In the genomic region with DNA sequence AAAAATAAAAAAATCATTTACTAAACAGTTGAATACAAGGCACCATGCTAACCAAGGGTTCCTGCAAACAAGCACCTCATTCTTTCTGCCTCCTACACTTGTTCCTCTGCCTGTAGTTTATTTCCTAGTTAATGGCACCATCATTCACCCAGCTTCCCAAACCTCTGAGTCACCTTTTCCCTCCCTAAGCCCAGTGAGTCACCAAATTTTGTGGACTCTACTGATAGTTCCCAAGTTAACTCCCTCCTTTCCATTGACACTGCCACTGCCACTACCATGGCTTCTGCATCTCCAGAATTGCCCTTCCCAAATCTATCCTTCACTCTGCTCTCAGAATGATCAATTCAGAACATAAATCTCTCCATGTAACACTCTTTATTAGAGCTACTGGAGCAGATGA, we compare ENCODE assay signal across 1 cellular context.
TF ChIP-seq lines count a peak whose summit lies in the region.

No MANE protein-coding gene starts in this region.

TF ChIP-seq in HEK293, 187 proteins besides CTCF, POLR2A, EP300 and RAD21 (continued from another document and continues in another):
- TF ChIP-seq, protein P1, sequence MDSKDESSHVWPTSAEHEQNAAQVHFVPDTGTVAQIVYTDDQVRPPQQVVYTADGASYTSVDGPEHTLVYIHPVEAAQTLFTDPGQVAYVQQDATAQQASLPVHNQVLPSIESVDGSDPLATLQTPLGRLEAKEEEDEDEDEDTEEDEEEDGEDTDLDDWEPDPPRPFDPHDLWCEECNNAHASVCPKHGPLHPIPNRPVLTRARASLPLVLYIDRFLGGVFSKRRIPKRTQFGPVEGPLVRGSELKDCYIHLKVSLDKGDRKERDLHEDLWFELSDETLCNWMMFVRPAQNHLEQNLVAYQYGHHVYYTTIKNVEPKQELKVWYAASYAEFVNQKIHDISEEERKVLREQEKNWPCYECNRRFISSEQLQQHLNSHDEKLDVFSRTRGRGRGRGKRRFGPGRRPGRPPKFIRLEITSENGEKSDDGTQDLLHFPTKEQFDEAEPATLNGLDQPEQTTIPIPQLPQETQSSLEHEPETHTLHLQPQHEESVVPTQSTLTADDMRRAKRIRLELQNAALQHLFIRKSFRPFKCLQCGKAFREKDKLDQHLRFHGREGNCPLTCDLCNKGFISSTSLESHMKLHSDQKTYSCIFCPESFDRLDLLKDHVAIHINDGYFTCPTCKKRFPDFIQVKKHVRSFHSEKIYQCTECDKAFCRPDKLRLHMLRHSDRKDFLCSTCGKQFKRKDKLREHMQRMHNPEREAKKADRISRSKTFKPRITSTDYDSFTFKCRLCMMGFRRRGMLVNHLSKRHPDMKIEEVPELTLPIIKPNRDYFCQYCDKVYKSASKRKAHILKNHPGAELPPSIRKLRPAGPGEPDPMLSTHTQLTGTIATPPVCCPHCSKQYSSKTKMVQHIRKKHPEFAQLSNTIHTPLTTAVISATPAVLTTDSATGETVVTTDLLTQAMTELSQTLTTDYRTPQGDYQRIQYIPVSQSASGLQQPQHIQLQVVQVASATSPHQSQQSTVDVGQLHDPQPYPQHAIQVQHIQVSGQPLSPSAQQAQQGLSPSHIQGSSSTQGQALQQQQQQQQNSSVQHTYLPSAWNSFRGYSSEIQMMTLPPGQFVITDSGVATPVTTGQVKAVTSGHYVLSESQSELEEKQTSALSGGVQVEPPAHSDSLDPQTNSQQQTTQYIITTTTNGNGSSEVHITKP (tag by site-specific recombination; IDR thresholded peaks at IDR 0.05): peak; percentile 17; the same call in 1 of the 2 replicates
- no peak for TF ChIP-seq ZNF266 (tag by site-specific recombination; IDR thresholded peaks at IDR 0.05; ENCODE audit: low read depth)
- TF ChIP-seq IKZF3 (tag by site-specific recombination; IDR thresholded peaks at IDR 0.05): no peak
- no peak for TF ChIP-seq ZIC2 (tag by site-specific recombination; IDR thresholded peaks at IDR 0.05)
- peak; percentile 40 for TF ChIP-seq ZNF398 (tag by site-specific recombination; IDR thresholded peaks at IDR 0.05)
- TF ChIP-seq, protein P2, sequence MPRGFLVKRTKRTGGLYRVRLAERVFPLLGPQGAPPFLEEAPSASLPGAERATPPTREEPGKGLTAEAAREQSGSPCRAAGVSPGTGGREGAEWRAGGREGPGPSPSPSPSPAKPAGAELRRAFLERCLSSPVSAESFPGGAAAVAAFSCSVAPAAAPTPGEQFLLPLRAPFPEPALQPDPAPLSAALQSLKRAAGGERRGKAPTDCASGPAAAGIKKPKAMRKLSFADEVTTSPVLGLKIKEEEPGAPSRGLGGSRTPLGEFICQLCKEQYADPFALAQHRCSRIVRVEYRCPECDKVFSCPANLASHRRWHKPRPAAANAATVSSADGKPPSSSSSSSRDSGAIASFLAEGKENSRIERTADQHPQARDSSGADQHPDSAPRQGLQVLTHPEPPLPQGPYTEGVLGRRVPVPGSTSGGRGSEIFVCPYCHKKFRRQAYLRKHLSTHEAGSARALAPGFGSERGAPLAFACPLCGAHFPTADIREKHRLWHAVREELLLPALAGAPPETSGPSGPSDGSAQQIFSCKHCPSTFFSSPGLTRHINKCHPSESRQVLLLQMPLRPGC (tag by site-specific recombination; IDR thresholded peaks at IDR 0.05): no peak
- no peak for TF ChIP-seq ZNF670 (tag by site-specific recombination; IDR thresholded peaks at IDR 0.05; ENCODE audit: low read depth)
- TF ChIP-seq ZNF48 (tag by site-specific recombination; IDR thresholded peaks at IDR 0.05): no peak
- no peak for TF ChIP-seq ZNF132 (tag by site-specific recombination; IDR thresholded peaks at IDR 0.05; ENCODE audit: borderline replicate concordance)
- TF ChIP-seq, protein P3, sequence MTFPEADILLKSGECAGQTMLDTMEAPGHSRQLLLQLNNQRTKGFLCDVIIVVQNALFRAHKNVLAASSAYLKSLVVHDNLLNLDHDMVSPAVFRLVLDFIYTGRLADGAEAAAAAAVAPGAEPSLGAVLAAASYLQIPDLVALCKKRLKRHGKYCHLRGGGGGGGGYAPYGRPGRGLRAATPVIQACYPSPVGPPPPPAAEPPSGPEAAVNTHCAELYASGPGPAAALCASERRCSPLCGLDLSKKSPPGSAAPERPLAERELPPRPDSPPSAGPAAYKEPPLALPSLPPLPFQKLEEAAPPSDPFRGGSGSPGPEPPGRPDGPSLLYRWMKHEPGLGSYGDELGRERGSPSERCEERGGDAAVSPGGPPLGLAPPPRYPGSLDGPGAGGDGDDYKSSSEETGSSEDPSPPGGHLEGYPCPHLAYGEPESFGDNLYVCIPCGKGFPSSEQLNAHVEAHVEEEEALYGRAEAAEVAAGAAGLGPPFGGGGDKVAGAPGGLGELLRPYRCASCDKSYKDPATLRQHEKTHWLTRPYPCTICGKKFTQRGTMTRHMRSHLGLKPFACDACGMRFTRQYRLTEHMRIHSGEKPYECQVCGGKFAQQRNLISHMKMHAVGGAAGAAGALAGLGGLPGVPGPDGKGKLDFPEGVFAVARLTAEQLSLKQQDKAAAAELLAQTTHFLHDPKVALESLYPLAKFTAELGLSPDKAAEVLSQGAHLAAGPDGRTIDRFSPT (tag by site-specific recombination; IDR thresholded peaks at IDR 0.05): peak; percentile 58; the same call in 1 of the 2 replicates
- TF ChIP-seq ZNF324 (tag by site-specific recombination; IDR thresholded peaks at IDR 0.05): 0 out of 2 replicates have a peak, but pooled peaks have one; percentile 46
- TF ChIP-seq EGR2 (tag by site-specific recombination; IDR thresholded peaks at IDR 0.05; ENCODE audit: low read depth): no peak
- TF ChIP-seq SP7 (tag by site-specific recombination; IDR thresholded peaks at IDR 0.05): peak; percentile 79
- TF ChIP-seq RBAK (tag by site-specific recombination; IDR thresholded peaks at IDR 0.05): no peak
- no peak for TF ChIP-seq ZNF501 (tag by site-specific recombination; IDR thresholded peaks at IDR 0.05)
- 0 out of 2 replicates have a peak, but pooled peaks have one; percentile 23 for TF ChIP-seq PATZ1 (tag by site-specific recombination; IDR thresholded peaks at IDR 0.05)
- peak; percentile 31; the same call in 1 of the 2 replicates for TF ChIP-seq GLIS1 (tag by site-specific recombination; IDR thresholded peaks at IDR 0.05)
- TF ChIP-seq ZNF211 (tag by site-specific recombination; IDR thresholded peaks at IDR 0.05; ENCODE audit: low read depth): no peak
- peak; percentile 65 for TF ChIP-seq WT1 (tag by site-specific recombination; IDR thresholded peaks at IDR 0.05)
- TF ChIP-seq ZXDB (tag by site-specific recombination; IDR thresholded peaks at IDR 0.05): no peak
- TF ChIP-seq ZBTB21 (tag by site-specific recombination; IDR thresholded peaks at IDR 0.05): peak; percentile 31; the same call in 1 of the 2 replicates
- TF ChIP-seq, protein P4, sequence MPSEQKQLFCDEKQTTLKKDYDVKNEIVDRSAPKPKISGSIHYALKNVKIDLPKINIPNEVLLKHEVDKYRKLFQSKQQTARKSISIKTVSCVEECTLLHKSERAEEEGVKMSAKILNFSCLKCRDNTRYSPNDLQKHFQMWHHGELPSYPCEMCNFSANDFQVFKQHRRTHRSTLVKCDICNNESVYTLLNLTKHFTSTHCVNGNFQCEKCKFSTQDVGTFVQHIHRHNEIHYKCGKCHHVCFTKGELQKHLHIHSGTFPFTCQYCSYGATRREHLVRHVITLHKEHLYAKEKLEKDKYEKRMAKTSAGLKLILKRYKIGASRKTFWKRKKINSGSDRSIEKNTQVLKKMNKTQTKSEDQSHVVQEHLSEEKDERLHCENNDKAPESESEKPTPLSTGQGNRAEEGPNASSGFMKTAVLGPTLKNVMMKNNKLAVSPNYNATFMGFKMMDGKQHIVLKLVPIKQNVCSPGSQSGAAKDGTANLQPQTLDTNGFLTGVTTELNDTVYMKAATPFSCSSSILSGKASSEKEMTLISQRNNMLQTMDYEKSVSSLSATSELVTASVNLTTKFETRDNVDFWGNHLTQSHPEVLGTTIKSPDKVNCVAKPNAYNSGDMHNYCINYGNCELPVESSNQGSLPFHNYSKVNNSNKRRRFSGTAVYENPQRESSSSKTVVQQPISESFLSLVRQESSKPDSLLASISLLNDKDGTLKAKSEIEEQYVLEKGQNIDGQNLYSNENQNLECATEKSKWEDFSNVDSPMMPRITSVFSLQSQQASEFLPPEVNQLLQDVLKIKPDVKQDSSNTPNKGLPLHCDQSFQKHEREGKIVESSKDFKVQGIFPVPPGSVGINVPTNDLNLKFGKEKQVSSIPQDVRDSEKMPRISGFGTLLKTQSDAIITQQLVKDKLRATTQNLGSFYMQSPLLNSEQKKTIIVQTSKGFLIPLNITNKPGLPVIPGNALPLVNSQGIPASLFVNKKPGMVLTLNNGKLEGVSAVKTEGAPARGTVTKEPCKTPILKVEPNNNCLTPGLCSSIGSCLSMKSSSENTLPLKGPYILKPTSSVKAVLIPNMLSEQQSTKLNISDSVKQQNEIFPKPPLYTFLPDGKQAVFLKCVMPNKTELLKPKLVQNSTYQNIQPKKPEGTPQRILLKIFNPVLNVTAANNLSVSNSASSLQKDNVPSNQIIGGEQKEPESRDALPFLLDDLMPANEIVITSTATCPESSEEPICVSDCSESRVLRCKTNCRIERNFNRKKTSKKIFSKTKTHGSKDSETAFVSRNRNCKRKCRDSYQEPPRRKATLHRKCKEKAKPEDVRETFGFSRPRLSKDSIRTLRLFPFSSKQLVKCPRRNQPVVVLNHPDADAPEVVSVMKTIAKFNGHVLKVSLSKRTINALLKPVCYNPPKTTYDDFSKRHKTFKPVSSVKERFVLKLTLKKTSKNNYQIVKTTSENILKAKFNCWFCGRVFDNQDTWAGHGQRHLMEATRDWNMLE (tag by site-specific recombination; conservative IDR thresholded peaks at IDR 0.05; ENCODE audit: low read depth): 0 out of 2 replicates have a peak, but pooled peaks have one; percentile 43
- no peak for TF ChIP-seq ZNF121 (tag by site-specific recombination; IDR thresholded peaks at IDR 0.05)
- TF ChIP-seq ZNF138 (tag by site-specific recombination; IDR thresholded peaks at IDR 0.05; ENCODE audit: borderline replicate concordance): no peak
- peak; percentile 53 for TF ChIP-seq KLF8 (tag by site-specific recombination; IDR thresholded peaks at IDR 0.05)
- TF ChIP-seq ZNF19 (tag by site-specific recombination; IDR thresholded peaks at IDR 0.05; ENCODE audit: low read depth): no peak
- no peak for TF ChIP-seq KLF10 (tag by site-specific recombination; IDR thresholded peaks at IDR 0.05)
- TF ChIP-seq, protein P5, sequence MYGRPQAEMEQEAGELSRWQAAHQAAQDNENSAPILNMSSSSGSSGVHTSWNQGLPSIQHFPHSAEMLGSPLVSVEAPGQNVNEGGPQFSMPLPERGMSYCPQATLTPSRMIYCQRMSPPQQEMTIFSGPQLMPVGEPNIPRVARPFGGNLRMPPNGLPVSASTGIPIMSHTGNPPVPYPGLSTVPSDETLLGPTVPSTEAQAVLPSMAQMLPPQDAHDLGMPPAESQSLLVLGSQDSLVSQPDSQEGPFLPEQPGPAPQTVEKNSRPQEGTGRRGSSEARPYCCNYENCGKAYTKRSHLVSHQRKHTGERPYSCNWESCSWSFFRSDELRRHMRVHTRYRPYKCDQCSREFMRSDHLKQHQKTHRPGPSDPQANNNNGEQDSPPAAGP (tag by site-specific recombination; IDR thresholded peaks at IDR 0.05): peak; percentile 80
- peak; percentile 58; the same call in 1 of the 2 replicates for TF ChIP-seq ZNF366 (tag by site-specific recombination; conservative IDR thresholded peaks at IDR 0.05)
- TF ChIP-seq, protein P6, sequence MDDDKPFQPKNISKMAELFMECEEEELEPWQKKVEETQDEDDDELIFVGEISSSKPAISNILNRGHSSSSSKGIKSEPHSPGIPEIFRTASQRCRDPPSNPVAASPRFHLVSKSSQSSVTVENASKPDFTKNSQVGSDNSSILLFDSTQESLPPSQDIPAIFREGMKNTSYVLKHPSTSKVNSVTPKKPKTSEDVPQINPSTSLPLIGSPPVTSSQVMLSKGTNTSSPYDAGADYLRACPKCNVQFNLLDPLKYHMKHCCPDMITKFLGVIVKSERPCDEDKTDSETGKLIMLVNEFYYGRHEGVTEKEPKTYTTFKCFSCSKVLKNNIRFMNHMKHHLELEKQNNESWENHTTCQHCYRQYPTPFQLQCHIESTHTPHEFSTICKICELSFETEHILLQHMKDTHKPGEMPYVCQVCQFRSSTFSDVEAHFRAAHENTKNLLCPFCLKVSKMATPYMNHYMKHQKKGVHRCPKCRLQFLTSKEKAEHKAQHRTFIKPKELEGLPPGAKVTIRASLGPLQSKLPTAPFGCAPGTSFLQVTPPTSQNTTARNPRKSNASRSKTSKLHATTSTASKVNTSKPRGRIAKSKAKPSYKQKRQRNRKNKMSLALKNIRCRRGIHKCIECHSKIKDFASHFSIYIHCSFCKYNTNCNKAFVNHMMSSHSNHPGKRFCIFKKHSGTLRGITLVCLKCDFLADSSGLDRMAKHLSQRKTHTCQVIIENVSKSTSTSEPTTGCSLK (tag by site-specific recombination; IDR thresholded peaks at IDR 0.05): no peak
- no peak for TF ChIP-seq ZNF514 (tag by site-specific recombination; IDR thresholded peaks at IDR 0.05)
- no peak for TF ChIP-seq ZBTB20 (tag by site-specific recombination; IDR thresholded peaks at IDR 0.05)
- 0 out of 2 replicates have a peak, but pooled peaks have one; percentile 20 for TF ChIP-seq SCRT2 (tag by site-specific recombination; IDR thresholded peaks at IDR 0.05)
- TF ChIP-seq ZNF23 (tag by site-specific recombination; IDR thresholded peaks at IDR 0.05; ENCODE audit: borderline replicate concordance): no peak
- peak; percentile 68 for TF ChIP-seq ZNF10 (tag by site-specific recombination; IDR thresholded peaks at IDR 0.05)
- no peak for TF ChIP-seq ZNF274 (IDR thresholded peaks at IDR 0.05; ENCODE audit: low read length)
- no peak for TF ChIP-seq ZNF274 (tag by site-specific recombination; IDR thresholded peaks at IDR 0.05; ENCODE audit: borderline replicate concordance)
